ENCODE assay signal across 1 cellular context in the genomic region with DNA sequence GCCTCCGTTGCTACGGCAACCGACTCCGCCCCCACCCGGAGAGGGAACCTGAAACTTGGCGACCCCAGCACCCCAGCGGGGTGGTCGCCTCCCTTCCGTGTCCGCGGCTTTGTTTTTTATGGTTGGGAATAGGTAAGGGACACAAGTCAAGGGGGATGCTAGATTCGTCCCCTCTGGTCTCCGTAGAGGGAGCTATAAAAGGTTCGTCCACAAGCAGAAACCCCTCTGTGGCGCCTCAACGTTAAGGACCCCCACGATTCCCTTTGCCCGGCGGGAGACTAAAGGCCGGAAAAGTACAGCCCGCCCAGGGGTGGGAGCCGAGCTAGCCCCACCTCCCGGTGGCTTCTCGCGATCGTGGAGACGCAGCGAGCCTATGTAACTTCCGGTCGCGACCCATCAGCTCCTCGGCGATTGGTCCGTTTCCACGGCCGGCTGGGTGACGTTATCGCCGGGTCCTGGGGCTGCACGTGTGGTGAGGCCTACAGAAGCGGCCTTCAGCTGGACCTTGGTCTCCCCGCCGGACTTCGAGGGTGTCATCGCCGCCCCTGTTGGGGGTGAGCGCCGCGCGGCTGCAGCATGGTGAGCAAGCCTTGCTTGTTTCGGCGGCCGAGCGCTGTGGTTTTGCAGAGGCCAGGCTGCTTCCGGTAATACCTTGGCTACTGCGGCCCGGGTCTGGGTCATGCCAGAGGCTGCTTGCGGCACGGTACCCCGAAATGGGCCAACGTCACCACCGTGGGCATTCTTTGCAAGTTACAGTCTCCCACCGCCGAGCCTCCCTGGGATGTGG.
TF ChIP-seq lines count a peak whose summit lies in the region.

A gene with protein sequence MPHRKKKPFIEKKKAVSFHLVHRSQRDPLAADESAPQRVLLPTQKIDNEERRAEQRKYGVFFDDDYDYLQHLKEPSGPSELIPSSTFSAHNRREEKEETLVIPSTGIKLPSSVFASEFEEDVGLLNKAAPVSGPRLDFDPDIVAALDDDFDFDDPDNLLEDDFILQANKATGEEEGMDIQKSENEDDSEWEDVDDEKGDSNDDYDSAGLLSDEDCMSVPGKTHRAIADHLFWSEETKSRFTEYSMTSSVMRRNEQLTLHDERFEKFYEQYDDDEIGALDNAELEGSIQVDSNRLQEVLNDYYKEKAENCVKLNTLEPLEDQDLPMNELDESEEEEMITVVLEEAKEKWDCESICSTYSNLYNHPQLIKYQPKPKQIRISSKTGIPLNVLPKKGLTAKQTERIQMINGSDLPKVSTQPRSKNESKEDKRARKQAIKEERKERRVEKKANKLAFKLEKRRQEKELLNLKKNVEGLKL (plus strand): TSS at position 437 of the 787 bp plus-strand sequence. CDS start 140 bp downstream, at position 577.

TF ChIP-seq in K562, 482 proteins besides CTCF, POLR2A, EP300 and RAD21 (continued from another document and continues in another):
- no peak for TF ChIP-seq TCF7L2 (IDR thresholded peaks at IDR 0.05; ENCODE audit: low read depth, low read length)
- TF ChIP-seq ZKSCAN3 (CRISPR knock-in tag; IDR thresholded peaks at IDR 0.05), result no peak
- TF ChIP-seq ZNF592 (IDR thresholded peaks at IDR 0.05), result peak; percentile 82
- TF ChIP-seq, protein P1, sequence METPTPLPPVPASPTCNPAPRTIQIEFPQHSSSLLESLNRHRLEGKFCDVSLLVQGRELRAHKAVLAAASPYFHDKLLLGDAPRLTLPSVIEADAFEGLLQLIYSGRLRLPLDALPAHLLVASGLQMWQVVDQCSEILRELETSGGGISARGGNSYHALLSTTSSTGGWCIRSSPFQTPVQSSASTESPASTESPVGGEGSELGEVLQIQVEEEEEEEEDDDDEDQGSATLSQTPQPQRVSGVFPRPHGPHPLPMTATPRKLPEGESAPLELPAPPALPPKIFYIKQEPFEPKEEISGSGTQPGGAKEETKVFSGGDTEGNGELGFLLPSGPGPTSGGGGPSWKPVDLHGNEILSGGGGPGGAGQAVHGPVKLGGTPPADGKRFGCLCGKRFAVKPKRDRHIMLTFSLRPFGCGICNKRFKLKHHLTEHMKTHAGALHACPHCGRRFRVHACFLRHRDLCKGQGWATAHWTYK (CRISPR knock-in tag; IDR thresholded peaks at IDR 0.05), result peak; percentile 75
- TF ChIP-seq NR2F6 (CRISPR knock-in tag; IDR thresholded peaks at IDR 0.05), result no peak
- TF ChIP-seq NR2C1 (IDR thresholded peaks at IDR 0.05), result 0 out of 2 replicates have a peak, but pooled peaks have one; percentile 37
- TF ChIP-seq NR2C1 (tag; IDR thresholded peaks at IDR 0.05), result peak; percentile 32; the same call in 1 of the 2 replicates
- peak; percentile 62 for TF ChIP-seq E2F3 (CRISPR knock-in tag; IDR thresholded peaks at IDR 0.05)
- TF ChIP-seq ZBTB43 (CRISPR knock-in tag; IDR thresholded peaks at IDR 0.05), result peak; percentile 94
- no peak for TF ChIP-seq ZNF3 (CRISPR knock-in tag; IDR thresholded peaks at IDR 0.05)
- TF ChIP-seq SMAD1 (IDR thresholded peaks at IDR 0.05; ENCODE audit: low read depth, low read length, partially characterized antibody), result peak; percentile 76
- TF ChIP-seq SRSF9 (IDR thresholded peaks at IDR 0.05; ENCODE audit: borderline replicate concordance, low read depth, low read length), result no peak
- peak; percentile 99 for TF ChIP-seq PHF8 (IDR thresholded peaks at IDR 0.05; ENCODE audit: borderline replicate concordance, low read length)
- TF ChIP-seq ZNF41 (CRISPR knock-in tag; conservative IDR thresholded peaks at IDR 0.05), result no peak
- TF ChIP-seq RFX5 (IDR thresholded peaks at IDR 0.05; ENCODE audit: low read depth, low read length), result no peak
- TF ChIP-seq, protein P2, sequence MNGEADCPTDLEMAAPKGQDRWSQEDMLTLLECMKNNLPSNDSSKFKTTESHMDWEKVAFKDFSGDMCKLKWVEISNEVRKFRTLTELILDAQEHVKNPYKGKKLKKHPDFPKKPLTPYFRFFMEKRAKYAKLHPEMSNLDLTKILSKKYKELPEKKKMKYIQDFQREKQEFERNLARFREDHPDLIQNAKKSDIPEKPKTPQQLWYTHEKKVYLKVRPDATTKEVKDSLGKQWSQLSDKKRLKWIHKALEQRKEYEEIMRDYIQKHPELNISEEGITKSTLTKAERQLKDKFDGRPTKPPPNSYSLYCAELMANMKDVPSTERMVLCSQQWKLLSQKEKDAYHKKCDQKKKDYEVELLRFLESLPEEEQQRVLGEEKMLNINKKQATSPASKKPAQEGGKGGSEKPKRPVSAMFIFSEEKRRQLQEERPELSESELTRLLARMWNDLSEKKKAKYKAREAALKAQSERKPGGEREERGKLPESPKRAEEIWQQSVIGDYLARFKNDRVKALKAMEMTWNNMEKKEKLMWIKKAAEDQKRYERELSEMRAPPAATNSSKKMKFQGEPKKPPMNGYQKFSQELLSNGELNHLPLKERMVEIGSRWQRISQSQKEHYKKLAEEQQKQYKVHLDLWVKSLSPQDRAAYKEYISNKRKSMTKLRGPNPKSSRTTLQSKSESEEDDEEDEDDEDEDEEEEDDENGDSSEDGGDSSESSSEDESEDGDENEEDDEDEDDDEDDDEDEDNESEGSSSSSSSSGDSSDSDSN (IDR thresholded peaks at IDR 0.05; ENCODE audit: borderline replicate concordance in 1 of 2, low read depth in 2 of 2, low read length in 2 of 2), result no peak
- TF ChIP-seq ZNF436 (CRISPR knock-in tag; IDR thresholded peaks at IDR 0.05), result no peak
- TF ChIP-seq NKRF (IDR thresholded peaks at IDR 0.05; ENCODE audit: borderline replicate concordance), result peak; percentile 100
- 0 out of 4 replicates have a peak, but pooled peaks of 1 of the 2 experiments have one; percentile 20 for TF ChIP-seq ZNF318 (IDR thresholded peaks at IDR 0.05; ENCODE audit: borderline replicate concordance in 1 of 2, low read depth in 1 of 2)
- TF ChIP-seq, protein P3, sequence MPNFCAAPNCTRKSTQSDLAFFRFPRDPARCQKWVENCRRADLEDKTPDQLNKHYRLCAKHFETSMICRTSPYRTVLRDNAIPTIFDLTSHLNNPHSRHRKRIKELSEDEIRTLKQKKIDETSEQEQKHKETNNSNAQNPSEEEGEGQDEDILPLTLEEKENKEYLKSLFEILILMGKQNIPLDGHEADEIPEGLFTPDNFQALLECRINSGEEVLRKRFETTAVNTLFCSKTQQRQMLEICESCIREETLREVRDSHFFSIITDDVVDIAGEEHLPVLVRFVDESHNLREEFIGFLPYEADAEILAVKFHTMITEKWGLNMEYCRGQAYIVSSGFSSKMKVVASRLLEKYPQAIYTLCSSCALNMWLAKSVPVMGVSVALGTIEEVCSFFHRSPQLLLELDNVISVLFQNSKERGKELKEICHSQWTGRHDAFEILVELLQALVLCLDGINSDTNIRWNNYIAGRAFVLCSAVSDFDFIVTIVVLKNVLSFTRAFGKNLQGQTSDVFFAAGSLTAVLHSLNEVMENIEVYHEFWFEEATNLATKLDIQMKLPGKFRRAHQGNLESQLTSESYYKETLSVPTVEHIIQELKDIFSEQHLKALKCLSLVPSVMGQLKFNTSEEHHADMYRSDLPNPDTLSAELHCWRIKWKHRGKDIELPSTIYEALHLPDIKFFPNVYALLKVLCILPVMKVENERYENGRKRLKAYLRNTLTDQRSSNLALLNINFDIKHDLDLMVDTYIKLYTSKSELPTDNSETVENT (CRISPR knock-in tag; IDR thresholded peaks at IDR 0.05), result no peak; the same call in 1 of the 2 replicates
- TF ChIP-seq ERF (CRISPR knock-in tag; IDR thresholded peaks at IDR 0.05), result 0 out of 2 replicates have a peak, but pooled peaks have one; percentile 73
- TF ChIP-seq MXI1 (IDR thresholded peaks at IDR 0.05; ENCODE audit: low read depth, low read length), result peak; percentile 95
- TF ChIP-seq SMAD4 (CRISPR knock-in tag; conservative IDR thresholded peaks at IDR 0.05), result peak; percentile 53; the same call in 1 of the 2 replicates
